Comparison of ENCODE assay signal across 1 cellular context in genomic region chr4:71186257-71186565, GRCh38.
TF ChIP-seq lines count a peak whose summit lies in the region.

No MANE protein-coding gene starts in this region.

TF ChIP-seq in GM23338, 12 proteins besides CTCF, POLR2A, EP300 and RAD21 (continued from another document):
- TF ChIP-seq ZNF462 (CRISPR knock-in tag; IDR thresholded peaks at IDR 0.05), result no peak
